ENCODE assay signal across 2 cellular contexts in genomic region chr20:51427625-51428291, GRCh38.
TF ChIP-seq lines count a peak whose summit lies in the region.

No MANE protein-coding gene starts in this region.

TF ChIP-seq in IMR-90, 13 proteins besides CTCF, POLR2A, EP300 and RAD21:
- TF ChIP-seq, protein P1, sequence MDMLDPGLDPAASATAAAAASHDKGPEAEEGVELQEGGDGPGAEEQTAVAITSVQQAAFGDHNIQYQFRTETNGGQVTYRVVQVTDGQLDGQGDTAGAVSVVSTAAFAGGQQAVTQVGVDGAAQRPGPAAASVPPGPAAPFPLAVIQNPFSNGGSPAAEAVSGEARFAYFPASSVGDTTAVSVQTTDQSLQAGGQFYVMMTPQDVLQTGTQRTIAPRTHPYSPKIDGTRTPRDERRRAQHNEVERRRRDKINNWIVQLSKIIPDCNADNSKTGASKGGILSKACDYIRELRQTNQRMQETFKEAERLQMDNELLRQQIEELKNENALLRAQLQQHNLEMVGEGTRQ (IDR thresholded peaks at IDR 0.05; ENCODE audit: low read depth, low read length) = no peak
- TF ChIP-seq CEBPB (IDR thresholded peaks at IDR 0.05; ENCODE audit: low read depth, low read length) (no peak), CHD1 (IDR thresholded peaks at IDR 0.05; ENCODE audit: low read depth, low read length) (no peak), FOS (IDR thresholded peaks at IDR 0.05; ENCODE audit: low read depth, low read length) (no peak), ELK1 (IDR thresholded peaks at IDR 0.05; ENCODE audit: borderline replicate concordance, low read depth, low read length) (no peak), SMC3 (IDR thresholded peaks at IDR 0.05; ENCODE audit: low read depth, low read length) (no peak), MAFK (IDR thresholded peaks at IDR 0.05; ENCODE audit: low read depth, low read length) (no peak), NFE2L2 (IDR thresholded peaks at IDR 0.05; ENCODE audit: low read depth, low read length) (no peak), BHLHE40 (IDR thresholded peaks at IDR 0.05; ENCODE audit: low read depth, low read length) (no peak), MXI1 (IDR thresholded peaks at IDR 0.05; ENCODE audit: borderline replicate concordance, low read depth, low read length) (no peak), RCOR1 (IDR thresholded peaks at IDR 0.05; ENCODE audit: insufficient replicate concordance, low read length) (no peak), RFX5 (IDR thresholded peaks at IDR 0.05; ENCODE audit: low read depth, low read length) (no peak)

TF ChIP-seq in endothelial cell of umbilical vein, 7 proteins besides CTCF, POLR2A, EP300 and RAD21:
- TF ChIP-seq POLR2AphosphoS5 (IDR thresholded peaks at IDR 0.05; ENCODE audit: insufficient read depth, low read depth, low read length) = no peak
- TF ChIP-seq EZH2 (IDR thresholded peaks at IDR 0.05; ENCODE audit: borderline replicate concordance, low read depth, low read length, severe bottlenecking) = no peak
- no peak for TF ChIP-seq MAX (IDR thresholded peaks at IDR 0.05; ENCODE audit: insufficient read depth, insufficient read length)
- TF ChIP-seq MYC (IDR thresholded peaks at IDR 0.05; ENCODE audit: low read depth, low read length) = no peak
- TF ChIP-seq GATA2 (IDR thresholded peaks at IDR 0.05; ENCODE audit: insufficient read depth, insufficient read length, low read depth, low read length) = no peak
- TF ChIP-seq FOS (IDR thresholded peaks at IDR 0.05; ENCODE audit: borderline replicate concordance, insufficient read depth, low read length) = no peak
- no peak for TF ChIP-seq JUN (IDR thresholded peaks at IDR 0.05; ENCODE audit: borderline replicate concordance, insufficient read depth, insufficient read length, low read depth)
